ENCODE assay signal across 11 cellular contexts in the genomic region with DNA sequence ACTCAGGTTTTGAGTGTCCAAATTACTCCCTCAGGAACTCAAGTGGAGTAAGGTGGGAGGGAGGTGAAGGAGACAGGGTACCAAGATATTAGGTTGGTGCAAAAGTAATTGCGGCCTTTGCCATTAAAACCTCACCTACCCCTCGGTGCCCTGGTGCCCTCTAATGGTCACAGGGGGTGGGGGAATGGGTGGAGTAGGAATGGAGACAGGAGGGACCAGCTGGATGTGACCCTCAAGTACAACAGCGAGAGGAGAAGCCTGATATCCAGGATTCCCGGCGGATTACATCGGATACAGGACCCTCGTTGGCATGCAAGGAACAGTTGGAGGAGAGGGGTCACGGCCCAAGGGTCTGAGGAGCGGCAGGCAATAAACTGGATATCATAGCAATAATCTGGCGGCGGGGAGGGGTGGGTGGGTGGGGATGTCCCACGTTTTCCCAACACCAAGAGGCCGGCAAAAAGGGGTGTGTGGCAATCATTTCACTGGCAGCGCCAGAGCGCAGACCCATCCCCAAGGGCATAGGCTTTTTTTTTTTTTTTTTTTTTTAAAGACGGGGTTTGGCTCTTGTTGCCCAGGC. TPM values are rescaled to one million over a fixed set of nuclear protein-coding genes. Genes with fewer than 3 reads are reported as not detected.
DNase-seq lines count a peak whose midpoint lies in the region; TF ChIP-seq lines count a peak whose summit lies in the region.
"Had no signal": no experiment of that assay in that cellular context is flagged by ENCODE, and none has a peak within 500 bp of the region (broad histone marks: within the 10 kb centered on the region; RNA-seq: fewer than 3 reads in every experiment).

No MANE protein-coding gene starts in this region.

- peaks cover 31% of the 10 kb centered on the region for H3F3A ChIP-seq in DOHH2 (ENCODE audit: control insufficient read depth, insufficient read depth)

- H3K27me3 Mint-ChIP-seq in activated T-helper 2 cell treated with anti-CD3 and anti-CD28 coated beads, Interferon-gamma antibody, Interleukin-2, Interleukin-4, amounts not matched to agents 10 μg/mL and 5 μg/mL and 100 μg/mL, durations not matched to agents 14 hours and 24 hours and 36 hours (ENCODE audit: low read depth), result no peaks in the 10 kb centered on the region
- H3K27me3 Mint-ChIP-seq in nephron (ENCODE audit: low read depth), result no peaks in the 10 kb centered on the region

- H3K4me3 ChIP-seq in DOHH2 (ENCODE audit: low read length), result peak overlapping the region; percentile 92
- no peak overlapping the region for H3K4me3 ChIP-seq in HL-60 (replicated peaks; ENCODE audit: insufficient read depth, low read length)

- no peaks in the 10 kb centered on the region for H3K9me2 ChIP-seq in DOHH2 (replicated peaks; ENCODE audit: control insufficient read depth, low read length)

- H3K4me1 ChIP-seq in DOHH2 (ENCODE audit: control insufficient read depth, low read length), result peaks cover 27% of the 10 kb centered on the region

- H3K27ac ChIP-seq in DOHH2 (ENCODE audit: low read depth, low read length), result no peak overlapping the region
- no peak overlapping the region for H3K27ac ChIP-seq in HL-60 (replicated peaks)

- peak overlapping the region; percentile 76 for H3K27ac Mint-ChIP-seq in activated T-helper 2 cell treated with anti-CD3 and anti-CD28 coated beads, Interferon-gamma antibody, Interleukin-2, Interleukin-4, amounts not matched to agents 10 μg/mL and 5 μg/mL and 100 μg/mL, durations not matched to agents 14 hours and 24 hours and 36 hours
- H3K27ac Mint-ChIP-seq in nephron, result peak overlapping the region in 1 of 3 experiments; percentile 53

- H3K9me3 Mint-ChIP-seq in activated T-helper 2 cell treated with anti-CD3 and anti-CD28 coated beads, Interferon-gamma antibody, Interleukin-2, Interleukin-4, amounts not matched to agents 10 μg/mL and 5 μg/mL and 100 μg/mL, durations not matched to agents 14 hours and 24 hours and 36 hours, result no peaks in the 10 kb centered on the region
- no peaks in the 10 kb centered on the region for H3K9me3 Mint-ChIP-seq in nephron

- no peaks in the 10 kb centered on the region for H3K9me3 ChIP-seq in DOHH2 (ENCODE audit: control insufficient read depth, insufficient read depth, low read length)
- H3K9me3 ChIP-seq: gastrocnemius medialis had no signal

- TF ChIP-seq CTCF in DOHH2 (IDR thresholded peaks at IDR 0.05; ENCODE audit: low read depth, low read length, poor library complexity, severe bottlenecking), result peak; percentile 59
- TF ChIP-seq CTCF in HL-60 (IDR thresholded peaks at IDR 0.05; ENCODE audit: insufficient read depth, low read length), result peak; percentile 4
- no peak for TF ChIP-seq CTCF in nephron (IDR thresholded peaks at IDR 0.05; ENCODE audit: unreplicated experiment in 3 of 3)

- H3K4me3 Mint-ChIP-seq in activated T-helper 2 cell treated with anti-CD3 and anti-CD28 coated beads, Interferon-gamma antibody, Interleukin-2, Interleukin-4, amounts not matched to agents 10 μg/mL and 5 μg/mL and 100 μg/mL, durations not matched to agents 14 hours and 24 hours and 36 hours (ENCODE audit: low read depth), result peak overlapping the region; percentile 45
- peak overlapping the region; percentile 50 to 72 (median 59) for H3K4me3 Mint-ChIP-seq in nephron

- peak overlapping the region; percentile 81; the same call in 1 of the 2 replicates for H3K4me2 ChIP-seq in DOHH2 (ENCODE audit: low read length)

- intact Hi-C loops in activated T-helper 2 cell treated with anti-CD3 and anti-CD28 coated beads, Interferon-gamma antibody, Interleukin-2, Interleukin-4, amounts not matched to agents 10 μg/mL and 5 μg/mL and 100 μg/mL, durations not matched to agents 14 hours and 24 hours and 36 hours (cut with micrococcal nuclease), result no loop called here

- H4K20me1 ChIP-seq in DOHH2 (ENCODE audit: control insufficient read depth, insufficient read depth, low read depth, low read length), result no peaks in the 10 kb centered on the region

- DNase-seq in HL-60 (ENCODE audit: low read depth in 1 of 2, low spot score in 1 of 2) (no peak), SHP77 (lab: John Stamatoyannopoulos, UW) (no peak), A172 (ENCODE audit: low spot score) (no peak), SW 1271 (lab: John Stamatoyannopoulos, UW) (no peak)
- no peak for DNase-seq in activated T-helper 2 cell treated with anti-CD3 and anti-CD28 coated beads, Interferon-gamma antibody, Interleukin-2, Interleukin-4, amounts not matched to agents 10 μg/mL and 5 μg/mL and 100 μg/mL, durations not matched to agents 14 hours and 24 hours and 36 hours (ENCODE audit: low spot score)
- no peak for DNase-seq in stimulated activated CD4-positive, alpha-beta T cell treated with anti-CD3 and anti-CD28 coated beads, Interleukin-4, amount 100 ng/mL, for 24 hours

- H3K36me3 ChIP-seq in DOHH2 (ENCODE audit: control insufficient read depth, low read length), result no peaks in the 10 kb centered on the region
- H3K36me3 ChIP-seq: gastrocnemius medialis had no signal

- H3K79me2 ChIP-seq in DOHH2 (ENCODE audit: control insufficient read depth, low read length), result peaks cover 7% of the 10 kb centered on the region

- H3K27me3 ChIP-seq in DOHH2 (ENCODE audit: control insufficient read depth, low read length), result no peaks in the 10 kb centered on the region
- H3K27me3 ChIP-seq in HL-60 (ENCODE audit: insufficient read depth, poor library complexity, severe bottlenecking), result no peaks in the 10 kb centered on the region
- H3K27me3 ChIP-seq: gastrocnemius medialis had no signal

- H3K4me1 Mint-ChIP-seq in activated T-helper 2 cell treated with anti-CD3 and anti-CD28 coated beads, Interferon-gamma antibody, Interleukin-2, Interleukin-4, amounts not matched to agents 10 μg/mL and 5 μg/mL and 100 μg/mL, durations not matched to agents 14 hours and 24 hours and 36 hours (ENCODE audit: low read depth), result peaks cover 30% of the 10 kb centered on the region
- peaks cover 24% of the 10 kb centered on the region for H3K4me1 Mint-ChIP-seq in nephron

- H3K36me3 Mint-ChIP-seq in activated T-helper 2 cell treated with anti-CD3 and anti-CD28 coated beads, Interferon-gamma antibody, Interleukin-2, Interleukin-4, amounts not matched to agents 10 μg/mL and 5 μg/mL and 100 μg/mL, durations not matched to agents 14 hours and 24 hours and 36 hours (ENCODE audit: low read depth), result peaks cover 5% of the 10 kb centered on the region
- no peaks in the 10 kb centered on the region for H3K36me3 Mint-ChIP-seq in nephron (ENCODE audit: low read depth)

RNA-seq across cellular contexts. Expression of gene ZBTB7B, which starts 4.3 kb away (rescaled TPM):
- total RNA-seq in activated T-helper 2 cell treated with anti-CD3 and anti-CD28 coated beads, Interferon-gamma antibody, Interleukin-2, Interleukin-4, amounts not matched to agents 10 μg/mL and 5 μg/mL and 100 μg/mL, durations not matched to agents 14 hours and 24 hours and 36 hours, result 147 and 154 TPM in 2 replicates
- 27.3 and 29.5 TPM in 2 replicates for total RNA-seq in A172 (2014; rRNA removed; shearing (Covaris generic))

RNA-seq across cellular contexts. Expression of gene LENEP, which starts 4.9 kb away (rescaled TPM):
- total RNA-seq in activated T-helper 2 cell treated with anti-CD3 and anti-CD28 coated beads, Interferon-gamma antibody, Interleukin-2, Interleukin-4, amounts not matched to agents 10 μg/mL and 5 μg/mL and 100 μg/mL, durations not matched to agents 14 hours and 24 hours and 36 hours, result 0.48 and 2.0 TPM in 2 replicates
- total RNA-seq in A172 (2014; rRNA removed; shearing (Covaris generic)), result not detected in 2 replicates
- total RNA-seq: bronchial epithelial cell, gastrocnemius medialis, LHCN-M2 had no signal

RNA-seq across cellular contexts. Expression of gene FLAD1, which starts 15.1 kb away (rescaled TPM):
- total RNA-seq in activated T-helper 2 cell treated with anti-CD3 and anti-CD28 coated beads, Interferon-gamma antibody, Interleukin-2, Interleukin-4, amounts not matched to agents 10 μg/mL and 5 μg/mL and 100 μg/mL, durations not matched to agents 14 hours and 24 hours and 36 hours, result 54.9 and 60.2 TPM in 2 replicates
- 63.5 and 65.9 TPM in 2 replicates for total RNA-seq in A172 (2014; rRNA removed; shearing (Covaris generic))

RNA-seq across cellular contexts. Expression of gene CKS1B, which starts 23.8 kb away (rescaled TPM):
- 169 and 178 TPM in 2 replicates for total RNA-seq in activated T-helper 2 cell treated with anti-CD3 and anti-CD28 coated beads, Interferon-gamma antibody, Interleukin-2, Interleukin-4, amounts not matched to agents 10 μg/mL and 5 μg/mL and 100 μg/mL, durations not matched to agents 14 hours and 24 hours and 36 hours
- total RNA-seq in A172 (2014; rRNA removed; shearing (Covaris generic)), result 312 and 369 TPM in 2 replicates

RNA-seq across cellular contexts. Expression of gene SHC1, which starts 27.7 kb away (rescaled TPM):
- 55.4 and 56.1 TPM in 2 replicates for total RNA-seq in activated T-helper 2 cell treated with anti-CD3 and anti-CD28 coated beads, Interferon-gamma antibody, Interleukin-2, Interleukin-4, amounts not matched to agents 10 μg/mL and 5 μg/mL and 100 μg/mL, durations not matched to agents 14 hours and 24 hours and 36 hours
- total RNA-seq in A172 (2014; rRNA removed; shearing (Covaris generic)), result 292 and 357 TPM in 2 replicates

Comparison
In these comparisons a context has a peak if more than half of its experiments do, and no peak if none do; other contexts are left out.
1. CTCF ChIP-seq: peak in DOHH2 (single experiment) and HL-60 (single experiment); none in nephron (0 of 3).